29 cellular contexts compared by ENCODE assay signal in genomic region chr18:64083906-64084305, GRCh38.
"Had no signal": no experiment of that assay in that cellular context is flagged by ENCODE, and none has a peak within 500 bp of the region (broad histone marks: within the 10 kb centered on the region; RNA-seq: fewer than 3 reads in every experiment).

No MANE protein-coding gene starts in this region.

- H3K9me3 ChIP-seq: esophagus muscularis mucosa, heart right ventricle, pancreas, prostate gland, uterus had no signal

- H3K27me3 ChIP-seq: esophagus muscularis mucosa, heart right ventricle, pancreas, uterus had no signal

- H3K27me3 Mint-ChIP-seq: activated CD8-positive, alpha-beta memory T cell treated with anti-CD3 and anti-CD28 coated beads, Interleukin-2, amount 10 ng/mL, durations not matched to agents 7 days and 5 days; central memory CD8-positive, alpha-beta T cell; dendritic cell treated with granulocyte-macrophage colony-stimulating factor and Interleukin-4, amounts not matched to agents 40 ng/mL and 50 ng/mL, for 4 days; type B pancreatic cell had no signal

- H3K4me1 ChIP-seq: esophagus muscularis mucosa, foreskin keratinocyte, heart right ventricle, pancreas, prostate gland, uterus had no signal

- ATAC-seq: activated CD4-positive, alpha-beta T cell treated with anti-CD3 and anti-CD28 coated beads for 36 hours; activated CD8-positive, alpha-beta memory T cell treated with anti-CD3 and anti-CD28 coated beads, Interleukin-2, amount 10 ng/mL, durations not matched to agents 7 days and 5 days; activated CD8-positive, alpha-beta T cell treated with anti-CD3 and anti-CD28 coated beads, Interleukin-2, amount 10 ng/mL, durations not matched to agents 7 days and 5 days; foreskin keratinocyte; heart right ventricle; naive thymus-derived CD4-positive, alpha-beta T cell; pancreas; sciatic nerve; stimulated activated effector memory CD8-positive, alpha-beta T cell treated with anti-CD3 and anti-CD28 coated beads, Interleukin-12 subunit alpha, Interleukin-12 subunit beta, amount 100 ng/mL, for 72 hours had no signal

- H3K9me3 Mint-ChIP-seq: activated naive CD4-positive, alpha-beta T cell treated with anti-CD3 and anti-CD28 coated beads, Interleukin-2, amount 50 U/mL, for 24 hours; activated T-helper 2 cell treated with anti-CD3 and anti-CD28 coated beads, Interferon-gamma antibody, Interleukin-2, Interleukin-4, amounts not matched to agents 10 μg/mL and 5 μg/mL and 100 μg/mL, durations not matched to agents 14 hours and 24 hours and 36 hours; dendritic cell treated with granulocyte-macrophage colony-stimulating factor and Interleukin-4, amounts not matched to agents 40 ng/mL and 50 ng/mL, for 4 days; type B pancreatic cell had no signal

- H3K4me1 Mint-ChIP-seq: activated CD4-positive, alpha-beta T cell treated with anti-CD3 and anti-CD28 coated beads for 36 hours; activated CD8-positive, alpha-beta memory T cell treated with anti-CD3 and anti-CD28 coated beads, Interleukin-2, amount 10 ng/mL, durations not matched to agents 7 days and 5 days; activated naive CD4-positive, alpha-beta T cell treated with anti-CD3 and anti-CD28 coated beads, Interleukin-2, amount 50 U/mL, for 24 hours; central memory CD8-positive, alpha-beta T cell; naive thymus-derived CD4-positive, alpha-beta T cell; neural crest cell; stimulated activated effector memory CD8-positive, alpha-beta T cell treated with anti-CD3 and anti-CD28 coated beads, Interleukin-12 subunit alpha, Interleukin-12 subunit beta, amount 100 ng/mL, for 72 hours had no signal

- DNase-seq: activated CD4-positive, alpha-beta T cell treated with anti-CD3 and anti-CD28 coated beads for 36 hours; activated CD4-positive, CD25-positive, alpha-beta regulatory T cell; activated CD8-positive, alpha-beta memory T cell treated with anti-CD3 and anti-CD28 coated beads, Interleukin-2, amount 10 ng/mL, durations not matched to agents 7 days and 5 days; activated CD8-positive, alpha-beta T cell treated with anti-CD3 and anti-CD28 coated beads, Interleukin-2, amount 10 ng/mL, durations not matched to agents 7 days and 5 days; activated T-cell treated with anti-CD3 and anti-CD28 coated beads, Interleukin-2, amount 50 U/mL, for 48 hours; anterior cingulate cortex; endodermal cell; foreskin keratinocyte; heart right ventricle; naive thymus-derived CD4-positive, alpha-beta T cell; nucleus accumbens; pancreas; retina; stimulated activated CD4-positive, alpha-beta T cell treated with anti-CD3 and anti-CD28 coated beads, Interleukin-4, amount 100 ng/mL, for 24 hours; substantia nigra; uterus had no signal

- H3K4me3 Mint-ChIP-seq: activated CD4-positive, alpha-beta T cell treated with anti-CD3 and anti-CD28 coated beads for 36 hours; activated CD8-positive, alpha-beta memory T cell treated with anti-CD3 and anti-CD28 coated beads, Interleukin-2, amount 10 ng/mL, durations not matched to agents 7 days and 5 days; activated CD8-positive, alpha-beta T cell treated with anti-CD3 and anti-CD28 coated beads, Interleukin-2, amount 10 ng/mL, durations not matched to agents 7 days and 5 days; activated naive CD4-positive, alpha-beta T cell treated with anti-CD3 and anti-CD28 coated beads, Interleukin-2, amount 50 U/mL, for 24 hours; central memory CD8-positive, alpha-beta T cell; dendritic cell treated with granulocyte-macrophage colony-stimulating factor and Interleukin-4, amounts not matched to agents 40 ng/mL and 50 ng/mL, for 4 days; endodermal cell; mesothelial cell of epicardium; naive thymus-derived CD4-positive, alpha-beta T cell; neural crest cell; stimulated activated effector memory CD8-positive, alpha-beta T cell treated with anti-CD3 and anti-CD28 coated beads, Interleukin-12 subunit alpha, Interleukin-12 subunit beta, amount 100 ng/mL, for 72 hours; stimulated activated naive CD8-positive, alpha-beta T cell treated with anti-CD3 and anti-CD28 coated beads, Interleukin-15, Interleukin-2, amounts not matched to agents 100 ng/mL and 50 ng/mL, for 24 hours; type B pancreatic cell had no signal

- H3K27ac Mint-ChIP-seq: activated CD4-positive, alpha-beta T cell treated with anti-CD3 and anti-CD28 coated beads for 36 hours; activated CD8-positive, alpha-beta memory T cell treated with anti-CD3 and anti-CD28 coated beads, Interleukin-2, amount 10 ng/mL, durations not matched to agents 7 days and 5 days; activated CD8-positive, alpha-beta T cell treated with anti-CD3 and anti-CD28 coated beads, Interleukin-2, amount 10 ng/mL, durations not matched to agents 7 days and 5 days; activated naive CD4-positive, alpha-beta T cell treated with anti-CD3 and anti-CD28 coated beads, Interleukin-2, amount 50 U/mL, for 24 hours; activated T-helper 2 cell treated with anti-CD3 and anti-CD28 coated beads, Interferon-gamma antibody, Interleukin-2, Interleukin-4, amounts not matched to agents 10 μg/mL and 5 μg/mL and 100 μg/mL, durations not matched to agents 14 hours and 24 hours and 36 hours; dendritic cell treated with granulocyte-macrophage colony-stimulating factor and Interleukin-4, amounts not matched to agents 40 ng/mL and 50 ng/mL, for 4 days; endodermal cell; mesothelial cell of epicardium; naive thymus-derived CD4-positive, alpha-beta T cell; stimulated activated effector memory CD8-positive, alpha-beta T cell treated with anti-CD3 and anti-CD28 coated beads, Interleukin-12 subunit alpha, Interleukin-12 subunit beta, amount 100 ng/mL, for 72 hours; stimulated activated naive CD8-positive, alpha-beta T cell treated with anti-CD3 and anti-CD28 coated beads, Interleukin-15, Interleukin-2, amounts not matched to agents 100 ng/mL and 50 ng/mL, for 24 hours; type B pancreatic cell had no signal

- H3K36me3 ChIP-seq: esophagus muscularis mucosa, heart right ventricle, pancreas, prostate gland, uterus had no signal

- H3K4me3 ChIP-seq: esophagus muscularis mucosa, heart right ventricle, pancreas, prostate gland, skin epidermis, uterus had no signal

- H3K36me3 Mint-ChIP-seq: activated CD8-positive, alpha-beta memory T cell treated with anti-CD3 and anti-CD28 coated beads, Interleukin-2, amount 10 ng/mL, durations not matched to agents 7 days and 5 days; activated naive CD4-positive, alpha-beta T cell treated with anti-CD3 and anti-CD28 coated beads, Interleukin-2, amount 50 U/mL, for 24 hours; mesothelial cell of epicardium; naive thymus-derived CD4-positive, alpha-beta T cell; stimulated activated effector memory CD8-positive, alpha-beta T cell treated with anti-CD3 and anti-CD28 coated beads, Interleukin-12 subunit alpha, Interleukin-12 subunit beta, amount 100 ng/mL, for 72 hours had no signal

- H3K27ac ChIP-seq: esophagus muscularis mucosa, foreskin keratinocyte, heart right ventricle, pancreas, prostate gland, skin epidermis, uterus had no signal
